In the genomic region with DNA sequence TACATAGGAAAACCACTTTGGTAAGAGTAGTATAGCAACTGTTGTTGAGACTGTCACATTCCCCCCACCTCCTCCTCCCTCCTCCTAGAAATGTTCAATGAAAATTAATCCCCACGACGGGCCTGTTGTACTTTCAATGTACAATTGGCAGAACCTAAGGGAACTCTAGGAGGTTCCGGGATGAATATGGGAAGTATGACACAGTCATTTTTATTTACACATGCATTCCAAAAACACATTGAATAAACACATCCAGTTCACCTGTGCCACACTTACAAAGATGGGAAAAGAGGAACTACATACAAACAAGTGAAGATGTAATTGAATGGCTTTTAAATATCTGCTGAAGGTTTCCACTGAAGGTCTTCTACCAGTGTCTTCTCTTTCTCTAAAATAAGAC, we compare ENCODE assay signal across 22 cellular contexts.
DNase-seq lines count a peak whose midpoint lies in the region; TF ChIP-seq lines count a peak whose summit lies in the region.
"Had no signal": no experiment of that assay in that cellular context is flagged by ENCODE, and none has a peak within 500 bp of the region (broad histone marks: within the 10 kb centered on the region; RNA-seq: fewer than 3 reads in every experiment).

No MANE protein-coding gene starts in this region.

- H3K4me2 ChIP-seq in osteoblast (ENCODE audit: insufficient read depth, low read length), result no peak overlapping the region
- H3K4me2 ChIP-seq: A549; BLaER1 treated with 17β-estradiol and CSF1 and Interleukin-3, amounts not matched to agents 10 nM and 100 nM had no signal

- H3K27me3 ChIP-seq in Caco-2 (replicated peaks; ENCODE audit: control insufficient read depth, insufficient read depth, low read length) (no peaks in the 10 kb centered on the region), osteoblast (ENCODE audit: insufficient read depth, low read length) (peaks cover 3% of the 10 kb centered on the region)
- H3K27me3 ChIP-seq: BLaER1 treated with 17β-estradiol and CSF1 and Interleukin-3, amounts not matched to agents 10 nM and 100 nM had no signal

- POLR2A ChIA-PET in Caco-2 (lab: Charles Lee), result no interaction called here

- peaks cover 29% of the 10 kb centered on the region for H3K9me3 ChIP-seq in Caco-2
- no peaks in the 10 kb centered on the region for H3K9me3 ChIP-seq in osteoblast (ENCODE audit: low read depth, low read length)
- H3K9me3 ChIP-seq: A549 had no signal

- TF ChIP-seq CTCF in Caco-2 (IDR thresholded peaks at IDR 0.05; ENCODE audit: insufficient read depth in 1 of 2, low read depth in 1 of 2, low read length in 1 of 2, severe bottlenecking in 1 of 2, unreplicated experiment in 1 of 2) (no peak), osteoblast (IDR thresholded peaks at IDR 0.05; ENCODE audit: extremely low read depth, low read depth, low read length) (no peak)

- no peaks in the 10 kb centered on the region for H3K79me2 ChIP-seq in osteoblast (ENCODE audit: insufficient read depth, low read length)

- no TSS peak for BruUV-seq in Caco-2 (replicated peaks; lab: Mats Ljungman, UMichigan)

- H3K27ac Mint-ChIP-seq in Caco-2 (ENCODE audit: unreplicated experiment), result peak overlapping the region; percentile 77
- H3K27ac Mint-ChIP-seq: B cell; CD4-positive, alpha-beta T cell; CD8-positive, alpha-beta T cell had no signal

- H3K9me3 Mint-ChIP-seq in Caco-2 (ENCODE audit: unreplicated experiment), result peaks cover 49% of the 10 kb centered on the region
- H3K9me3 Mint-ChIP-seq: CD4-positive, alpha-beta T cell; CD8-positive, alpha-beta T cell had no signal

- intact Hi-C loops in Caco-2 (cut with micrococcal nuclease; ENCODE audit: unreplicated experiment), result no loop called here

- no peak overlapping the region for H3K27ac ChIP-seq in osteoblast (ENCODE audit: low read depth, low read length)
- H3K27ac ChIP-seq: 22Rv1; A549; BLaER1 treated with 17β-estradiol and CSF1 and Interleukin-3, amounts not matched to agents 10 nM and 100 nM; C4-2B had no signal

- no peaks in the 10 kb centered on the region for H4K20me1 ChIP-seq in osteoblast (ENCODE audit: insufficient read depth, low read length)
- H4K20me1 ChIP-seq: BLaER1 treated with 17β-estradiol and CSF1 and Interleukin-3, amounts not matched to agents 10 nM and 100 nM had no signal

- H2AFZ ChIP-seq in osteoblast (ENCODE audit: low read length), result no peak overlapping the region

- H3K36me3 ChIP-seq in Caco-2 (ENCODE audit: control insufficient read depth, insufficient read depth, low read length) (no peaks in the 10 kb centered on the region), osteoblast (ENCODE audit: insufficient read depth, low read length) (no peaks in the 10 kb centered on the region)
- H3K36me3 ChIP-seq: BLaER1 treated with 17β-estradiol and CSF1 and Interleukin-3, amounts not matched to agents 10 nM and 100 nM had no signal

- DNase-seq in Caco-2 (no peak), DMS53 treated with DMSO at 0.1 percent for 48 hours (lab: John Stamatoyannopoulos, UW; ENCODE audit: unreplicated experiment) (peak; percentile 4), OCI-M1 (lab: John Stamatoyannopoulos, UW) (peak; percentile 42), osteoblast (ENCODE audit: insufficient read length, low spot score, missing footprints) (peak; percentile 23), RPMI8226 (no peak), NCI-H1694 (lab: John Stamatoyannopoulos, UW) (no peak)
- no peak for DNase-seq in stimulated activated CD4-positive, alpha-beta T cell treated with anti-CD3 and anti-CD28 coated beads, Interleukin-1b, Interleukin-23, amount 100 ng/mL, for 48 hours
- DNase-seq: AML-193; CD4-positive, alpha-beta T cell; CD8-positive, alpha-beta T cell; DMS 273 treated with DMSO at 0.1 percent for 48 hours; DMS153; DMS79; DND-41; EL; GDM1 had no signal

- H3K4me1 ChIP-seq in Caco-2 (peaks cover 17% of the 10 kb centered on the region), osteoblast (ENCODE audit: insufficient read depth, low read length) (no peaks in the 10 kb centered on the region)
- H3K4me1 ChIP-seq: A549 had no signal

- peaks cover 29% of the 10 kb centered on the region for H3K36me3 Mint-ChIP-seq in Caco-2 (ENCODE audit: insufficient read depth, unreplicated experiment)
- H3K36me3 Mint-ChIP-seq: CD8-positive, alpha-beta T cell had no signal

- no peaks in the 10 kb centered on the region for H3K27me3 Mint-ChIP-seq in Caco-2 (ENCODE audit: insufficient read depth, unreplicated experiment)
- H3K27me3 Mint-ChIP-seq: B cell; CD4-positive, alpha-beta T cell had no signal

- H3K4me1 Mint-ChIP-seq in Caco-2 (ENCODE audit: low read depth, unreplicated experiment), result peaks cover 16% of the 10 kb centered on the region
- H3K4me1 Mint-ChIP-seq: B cell had no signal

- CTCF ChIA-PET in Caco-2 (lab: Charles Lee), result no interaction called here

- no peak overlapping the region for H3K4me3 ChIP-seq in Caco-2 (ENCODE audit: low read depth, low read length)
- H3K4me3 ChIP-seq in osteoblast (ENCODE audit: insufficient read depth, low read length), result no peak overlapping the region
- H3K4me3 ChIP-seq: A549; BLaER1 treated with 17β-estradiol and CSF1 and Interleukin-3, amounts not matched to agents 10 nM and 100 nM; GM12878 had no signal

- peak overlapping the region; percentile 51 for H3K4me3 Mint-ChIP-seq in Caco-2 (ENCODE audit: unreplicated experiment)
- H3K4me3 Mint-ChIP-seq: B cell; CD4-positive, alpha-beta T cell; CD8-positive, alpha-beta T cell had no signal

Comparison
In these comparisons a context has a peak if more than half of its experiments do, and no peak if none do; other contexts are left out.
1. DNase-seq: peak in DMS53 treated with DMSO at 0.1 percent for 48 hours (single experiment), OCI-M1 (single experiment) and osteoblast (single experiment); none in Caco-2 (0 of 2), RPMI8226 (single experiment), NCI-H1694 (single experiment) and stimulated activated CD4-positive, alpha-beta T cell treated with anti-CD3 and anti-CD28 coated beads, Interleukin-1b, Interleukin-23, amount 100 ng/mL, for 48 hours (single experiment).